Comparison of ENCODE assay signal across 23 cellular contexts in genomic region chr6:17995414-17995813, GRCh38. TPM values are rescaled to one million over a fixed set of nuclear protein-coding genes. Genes with fewer than 3 reads are reported as not detected.
A peak's percentile ranks its signal among the peaks of the same experiment; 100 is the strongest.
DNase-seq lines count a peak whose midpoint lies in the region; ATAC-seq and TF ChIP-seq lines count a peak whose summit lies in the region.
"Had no signal": no experiment of that assay in that cellular context is flagged by ENCODE, and none has a peak within 500 bp of the region (broad histone marks: within the 10 kb centered on the region; RNA-seq: fewer than 3 reads in every experiment).

No MANE protein-coding gene starts in this region.

- no peak for TF ChIP-seq RAD21 in IMR-90 (IDR thresholded peaks at IDR 0.05; ENCODE audit: low read length)

- H2BK20ac ChIP-seq in H9 (ENCODE audit: low read depth, low read length, poor library complexity, severe bottlenecking) (no peak overlapping the region), IMR-90 (ENCODE audit: low read depth, low read length) (no peak overlapping the region)

- H3K4me2 ChIP-seq in BLaER1 treated with 17β-estradiol and CSF1 and Interleukin-3, amounts not matched to agents 10 nM and 100 nM = 0 out of 22 replicates have a peak overlapping the region, but pooled peaks of 1 of the 11 experiments have one; percentile 0
- H3K4me2 ChIP-seq in H9 (ENCODE audit: insufficient read depth, insufficient read length, low read length) = no peak overlapping the region
- no peak overlapping the region for H3K4me2 ChIP-seq in IMR-90 (ENCODE audit: low read depth, low read length)
- H3K4me2 ChIP-seq: A549 had no signal

- H2AK5ac ChIP-seq in H9 (ENCODE audit: insufficient read length, low read length) (no peak overlapping the region), IMR-90 (ENCODE audit: low read depth, low read length) (no peak overlapping the region)

- no peaks in the 10 kb centered on the region for H3K23me2 ChIP-seq in H9 (ENCODE audit: insufficient read length, low read depth, low read length, poor library complexity, severe bottlenecking)

- no peaks in the 10 kb centered on the region for H3K9me3 Mint-ChIP-seq in H9

- H3K36me3 Mint-ChIP-seq in H9 (ENCODE audit: insufficient read depth in 1 of 3, low read depth in 3 of 3) = no peaks in the 10 kb centered on the region
- H3K36me3 Mint-ChIP-seq: CD4-positive, alpha-beta memory T cell; CD4-positive, CD25-positive, alpha-beta regulatory T cell; CD8-positive, alpha-beta memory T cell had no signal

- no peak overlapping the region for H2BK120ac ChIP-seq in H9 (ENCODE audit: low read depth, low read length, poor library complexity, severe bottlenecking)
- H2BK120ac ChIP-seq in IMR-90 (ENCODE audit: low read depth, low read length) = no peak overlapping the region

- WGBS in H9 (ENCODE audit: extremely low coverage, insufficient read length, low lambda C conversion rate) = no CpG with 5 or more reads among the region's 4 CpGs
- WGBS in IMR-90 (ENCODE audit: extremely low coverage in 2 of 2, insufficient read length in 1 of 2), 2 experiments = no CpG with 5 or more reads among the region's 4 CpGs

- H3K27me3 ChIP-seq in BLaER1 treated with 17β-estradiol and CSF1 and Interleukin-3, amounts not matched to agents 10 nM and 100 nM = no peaks in the 10 kb centered on the region
- H3K27me3 ChIP-seq in H9 (ENCODE audit: insufficient read depth, low read length) (no peaks in the 10 kb centered on the region), IMR-90 (ENCODE audit: control insufficient read depth, insufficient read depth, low read length) (no peaks in the 10 kb centered on the region)

- no peak overlapping the region for H3K23ac ChIP-seq in H9 (ENCODE audit: insufficient read length, low read depth, low read length)
- H3K23ac ChIP-seq in IMR-90 (ENCODE audit: low read depth, low read length) = no peak overlapping the region

- POLR2A ChIA-PET in IMR-90 (lab: Charles Lee; ENCODE audit: unreplicated experiment) = no interaction called here

- H4K5ac ChIP-seq in H9 (ENCODE audit: insufficient read length, low read depth, low read length) (no peak overlapping the region), IMR-90 (ENCODE audit: low read depth, low read length) (no peak overlapping the region)

- in situ Hi-C loops in IMR-90 (cut with MboI; ENCODE audit: low sequenced_read_pairs) = no loop called here

- H2AFZ ChIP-seq in H9 (ENCODE audit: low read length) (no peak overlapping the region), IMR-90 (replicated peaks; ENCODE audit: low read length, poor library complexity) (no peak overlapping the region)

- H4K91ac ChIP-seq in H9 (ENCODE audit: insufficient read length, low read depth, low read length) (no peak overlapping the region), IMR-90 (ENCODE audit: insufficient read depth, low read depth, low read length) (no peak overlapping the region)

- H3K56ac ChIP-seq in H9 (ENCODE audit: insufficient read length, low read depth, low read length) (no peak overlapping the region), IMR-90 (ENCODE audit: extremely low read depth, insufficient read depth, low read length) (no peak overlapping the region)

- H2BK15ac ChIP-seq in H9 (ENCODE audit: low read depth, low read length) (no peak overlapping the region), IMR-90 (ENCODE audit: low read depth, low read length) (peak overlapping the region; percentile 28; the same call in 1 of the 3 replicates)

- H3K9me1 ChIP-seq in IMR-90 (ENCODE audit: insufficient read depth, low read length) = peaks cover 10% of the 10 kb centered on the region

- H4K20me1 ChIP-seq in BLaER1 treated with 17β-estradiol and CSF1 and Interleukin-3, amounts not matched to agents 10 nM and 100 nM = no peaks in the 10 kb centered on the region
- H4K20me1 ChIP-seq in H9 (ENCODE audit: control insufficient read depth, insufficient read depth, insufficient read length) (no peaks in the 10 kb centered on the region), IMR-90 (ENCODE audit: insufficient read depth, low read length) (no peaks in the 10 kb centered on the region)

- H3K4me1 ChIP-seq in BLaER1 treated with 17β-estradiol and CSF1 and Interleukin-3, amounts not matched to agents 10 nM and 100 nM = peaks cover 23 to 77% (median 59%) of the 10 kb centered on the region in 10 experiments
- H3K4me1 ChIP-seq in H9 (ENCODE audit: insufficient read depth, low read length) = no peaks in the 10 kb centered on the region
- peaks cover 10% of the 10 kb centered on the region for H3K4me1 ChIP-seq in IMR-90 (ENCODE audit: control insufficient read depth, insufficient read depth, low read length)

- no peak overlapping the region for H3K14ac ChIP-seq in H9 (ENCODE audit: insufficient read depth, low read length)
- H3K14ac ChIP-seq in IMR-90 (replicated peaks; ENCODE audit: low read depth, low read length) = no peak overlapping the region

- DNase-seq in H9 (peak; percentile 8), IMR-90 (no peak), SW 1271 (lab: John Stamatoyannopoulos, UW) (no peak), NOMO-1 treated with dmso at 0.1 percent for 144 hours (lab: John Stamatoyannopoulos, UW; ENCODE audit: unreplicated experiment) (no peak)
- DNase-seq: AML-193; C1 segment of cervical spinal cord; CD4-positive, alpha-beta memory T cell; CD4-positive, CD25-positive, alpha-beta regulatory T cell; CD8-positive, alpha-beta memory T cell; COR-L47; DMS 273 treated with DMSO at 0.1 percent for 48 hours; DMS153; DMS53; DMS79; DND-41; EL; GDM1 had no signal

- no peak overlapping the region for H2BK12ac ChIP-seq in H9 (ENCODE audit: insufficient read length, low read depth, low read length)

- no peak overlapping the region for H3K9ac ChIP-seq in BLaER1 treated with 17β-estradiol and CSF1 and Interleukin-3, amounts not matched to agents 10 nM and 100 nM
- H3K9ac ChIP-seq in H9 (ENCODE audit: extremely low read depth, insufficient read length, low read length) (no peak overlapping the region), IMR-90 (ENCODE audit: low read depth, low read length) (no peak overlapping the region)

- H3K9me3 ChIP-seq in BLaER1 treated with 17β-estradiol and CSF1 and Interleukin-3, amounts not matched to agents 10 nM and 100 nM (replicated peaks in 1 of 11) = peaks cover 0 to 18% (median 0%) of the 10 kb centered on the region in 11 experiments; a peak in 3 of 22 replicates
- H3K9me3 ChIP-seq in H9 (ENCODE audit: control insufficient read depth, low read depth, low read length) (no peaks in the 10 kb centered on the region), IMR-90 (ENCODE audit: control insufficient read depth, insufficient read depth, low read length) (no peaks in the 10 kb centered on the region)
- H3K9me3 ChIP-seq: A549 had no signal

- no peak overlapping the region for H3T11ph ChIP-seq in H9 (ENCODE audit: low read length)

- H3K27ac ChIP-seq in BLaER1 treated with 17β-estradiol and CSF1 and Interleukin-3, amounts not matched to agents 10 nM and 100 nM = peak overlapping the region in 8 of 11 experiments; percentile 9 to 96 (median 90); a peak in 12 of 22 replicates
- no peak overlapping the region for H3K27ac ChIP-seq in H9 (ENCODE audit: insufficient read length, low read depth, low read length)
- no peak overlapping the region for H3K27ac ChIP-seq in IMR-90 (ENCODE audit: insufficient read depth, low read length)
- H3K27ac ChIP-seq: 22Rv1, A549 had no signal

- H3K4me1 Mint-ChIP-seq in H9 = peaks cover 7 to 9% of the 10 kb centered on the region in 2 experiments
- H3K4me1 Mint-ChIP-seq: CD4-positive, alpha-beta memory T cell; CD4-positive, CD25-positive, alpha-beta regulatory T cell; CD8-positive, alpha-beta memory T cell had no signal

- H2AK9ac ChIP-seq in IMR-90 (replicated peaks; ENCODE audit: low read depth, low read length, poor library complexity) = no peak overlapping the region

- intact Hi-C loops in IMR-90 (cut with micrococcal nuclease) = no loop called here

- no peak overlapping the region for H4K8ac ChIP-seq in H9 (replicated peaks; ENCODE audit: insufficient read length, low read depth, low read length)
- no peak overlapping the region for H4K8ac ChIP-seq in IMR-90 (ENCODE audit: low read depth in 2 of 2, low read length in 2 of 2)

- no TSS peak for BruUV-seq in IMR-90 (replicated peaks; lab: Mats Ljungman, UMichigan)

- peaks cover 20% of the 10 kb centered on the region for H3K27me3 Mint-ChIP-seq in H9 (ENCODE audit: low read depth)

- dilution Hi-C loops in IMR-90 (cut with HindIII; ENCODE audit: low sequenced_read_pairs, unreplicated experiment) = no loop called here

- H3K36me3 ChIP-seq in BLaER1 treated with 17β-estradiol and CSF1 and Interleukin-3, amounts not matched to agents 10 nM and 100 nM = no peaks in the 10 kb centered on the region
- no peaks in the 10 kb centered on the region for H3K36me3 ChIP-seq in IMR-90 (ENCODE audit: control insufficient read depth, insufficient read depth, low read length)

- TF ChIP-seq POLR2A in IMR-90 (IDR thresholded peaks at IDR 0.05; ENCODE audit: low read depth, low read length) = no peak

- H3K18ac ChIP-seq in H9 (ENCODE audit: insufficient read length, low read depth, low read length) = no peak overlapping the region
- no peak overlapping the region for H3K18ac ChIP-seq in IMR-90 (ENCODE audit: low read depth, low read length)

- H3K79me2 ChIP-seq in H9 (ENCODE audit: insufficient read depth, low read length) = no peaks in the 10 kb centered on the region

- TF ChIP-seq CTCF in H9 (conservative IDR thresholded peaks at IDR 0.05) (no peak), IMR-90 (conservative IDR thresholded peaks at IDR 0.05; ENCODE audit: low read depth, low read length) (no peak)

- ATAC-seq in IMR-90 (ENCODE audit: low read depth) = no peak
- ATAC-seq: A549, GM12878 had no signal

- no peak overlapping the region for H3K4me3 ChIP-seq in BLaER1 treated with 17β-estradiol and CSF1 and Interleukin-3, amounts not matched to agents 10 nM and 100 nM
- no peak overlapping the region for H3K4me3 ChIP-seq in IMR-90 (ENCODE audit: insufficient read depth, low read depth, low read length)
- H3K4me3 ChIP-seq: A549, GM12878 had no signal

- H2BK5ac ChIP-seq in H9 (ENCODE audit: insufficient read length, low read length) = no peak overlapping the region
- H2BK5ac ChIP-seq in IMR-90 (ENCODE audit: low read depth, low read length, poor library complexity, severe bottlenecking) = no peak overlapping the region

- no peak overlapping the region for H3K4me3 Mint-ChIP-seq in H9
- H3K4me3 Mint-ChIP-seq: B cell; CD14-positive monocyte; CD4-positive, alpha-beta memory T cell; CD4-positive, CD25-positive, alpha-beta regulatory T cell; CD8-positive, alpha-beta memory T cell had no signal

- CTCF ChIA-PET in IMR-90 (lab: Yijun Ruan, JAX) = no interaction called here

- H3K4ac ChIP-seq in H9 (ENCODE audit: low read depth, low read length) (no peak overlapping the region), IMR-90 (ENCODE audit: low read depth, low read length) (no peak overlapping the region)

- H3K79me1 ChIP-seq in H9 (ENCODE audit: insufficient read depth, low read depth, low read length, poor library complexity, severe bottlenecking) (no peaks in the 10 kb centered on the region), IMR-90 (ENCODE audit: low read depth in 1 of 2, low read length in 2 of 2) (peaks cover 0 to 3% of the 10 kb centered on the region in 2 experiments; a peak in 1 of 4 replicates)

- no peak overlapping the region for H3K27ac Mint-ChIP-seq in H9
- H3K27ac Mint-ChIP-seq: B cell; CD4-positive, alpha-beta memory T cell; CD4-positive, CD25-positive, alpha-beta regulatory T cell; CD8-positive, alpha-beta memory T cell had no signal

RNA-seq across cellular contexts. Expression of gene KIF13A, which starts 8.0 kb away (rescaled TPM):
- total RNA-seq in H9 (2021) (38.2 and 43.1 TPM in 2 replicates), IMR-90 (2012; rRNA removed) (51.8 and 53.0 TPM in 2 replicates)
- 22.5 and 23.3 TPM in 2 replicates for polyA plus RNA-seq in IMR-90 (2012; rRNA removed)
- 8.8 and 10.9 TPM in 2 replicates for polyA plus RNA-seq in IMR-90 (2012; cell fraction: cytosol; rRNA removed)
- 8.3 and 25.8 TPM in 2 replicates for polyA plus RNA-seq in IMR-90 (2012; cell fraction: nucleus; rRNA removed; ENCODE audit: low replicate concordance)
- polyA plus RNA-seq: CD4-positive, CD25-positive, alpha-beta regulatory T cell had no signal

Comparison
In these comparisons a context has a peak if more than half of its experiments do, and no peak if none do; other contexts are left out.
1. H3K27ac ChIP-seq: peak in BLaER1 treated with 17β-estradiol and CSF1 and Interleukin-3, amounts not matched to agents 10 nM and 100 nM (8 of 11); none in H9 (single experiment) and IMR-90 (single experiment).